ENCODE assay signal across 8 cellular contexts in genomic region chr18:32158108-32158624, GRCh38. TPM values are rescaled to one million over a fixed set of nuclear protein-coding genes. Genes with fewer than 3 reads are reported as not detected.
DNase-seq lines count a peak whose midpoint lies in the region; ATAC-seq and TF ChIP-seq lines count a peak whose summit lies in the region.

No MANE protein-coding gene starts in this region.

- peaks cover 0 to 1% of the 10 kb centered on the region in 2 experiments for H3K27me3 ChIP-seq in mesenchymal stem cell (ENCODE audit: control insufficient read depth in 1 of 2, insufficient read depth in 1 of 2, low read length in 2 of 2)

- no peak overlapping the region for H2BK12ac ChIP-seq in mesenchymal stem cell (ENCODE audit: low read length in 2 of 2)

- peaks cover 3% of the 10 kb centered on the region for H3K27me3 Mint-ChIP-seq in activated CD8-positive, alpha-beta T cell treated with anti-CD3 and anti-CD28 coated beads for 36 hours

- no peak overlapping the region for H4K8ac ChIP-seq in mesenchymal stem cell (ENCODE audit: low read length)

- H3K36me3 Mint-ChIP-seq in activated CD8-positive, alpha-beta T cell treated with anti-CD3 and anti-CD28 coated beads for 36 hours (ENCODE audit: low read depth), result no peaks in the 10 kb centered on the region

- H2AK5ac ChIP-seq in mesenchymal stem cell (ENCODE audit: low read length, severe bottlenecking), result no peak overlapping the region

- H4K91ac ChIP-seq in mesenchymal stem cell (ENCODE audit: low read length), result no peak overlapping the region

- H2BK5ac ChIP-seq in mesenchymal stem cell (ENCODE audit: low read depth, low read length, poor library complexity, severe bottlenecking), result no peak overlapping the region

- DNase-seq in COR-L47 (lab: John Stamatoyannopoulos, UW) (peak; percentile 94), GM20000 (ENCODE audit: low spot score) (peak; percentile 72), HPDE6-E6E7 (ENCODE audit: extremely low spot score) (peak; percentile 70), NCI-H82 (lab: John Stamatoyannopoulos, UW) (peak; percentile 94), mesenchymal stem cell (peak; percentile 89)
- peak; percentile 81 for DNase-seq in activated CD8-positive, alpha-beta T cell treated with anti-CD3 and anti-CD28 coated beads for 36 hours
- DNase-seq in effector CD8-positive, alpha-beta T cell (lab: John Stamatoyannopoulos, UW), result peak; percentile 58
- peak; percentile 29 for DNase-seq in stimulated activated CD8-positive, alpha-beta memory T cell treated with anti-CD3 and anti-CD28 coated beads, Interleukin-15, amount 100 ng/mL, for 48 hours (ENCODE audit: low read depth in 2 of 2)

- H2BK120ac ChIP-seq in mesenchymal stem cell (ENCODE audit: low read depth, low read length), result no peak overlapping the region

- H2AFZ ChIP-seq in mesenchymal stem cell (ENCODE audit: low read depth, low read length), result no peak overlapping the region

- no peak overlapping the region for H3K4ac ChIP-seq in mesenchymal stem cell (ENCODE audit: low read depth in 1 of 2, low read length in 2 of 2)

- peaks cover 2% of the 10 kb centered on the region for H3K9me3 Mint-ChIP-seq in activated CD8-positive, alpha-beta T cell treated with anti-CD3 and anti-CD28 coated beads for 36 hours

- no peaks in the 10 kb centered on the region for H3K36me3 ChIP-seq in mesenchymal stem cell (ENCODE audit: control insufficient read depth in 1 of 2, insufficient read depth in 2 of 2, low read depth in 1 of 2, low read length in 2 of 2)

- H3K79me1 ChIP-seq in mesenchymal stem cell (replicated peaks; ENCODE audit: low read length, poor library complexity, severe bottlenecking), result no peaks in the 10 kb centered on the region

- no peak overlapping the region for H3K18ac ChIP-seq in mesenchymal stem cell (ENCODE audit: low read depth in 1 of 2, low read length in 2 of 2)

- TF ChIP-seq CTCF in GM20000 (IDR thresholded peaks at IDR 0.05; ENCODE audit: extremely low read depth, missing control alignments), result peak; percentile 87
- peak; percentile 91 for TF ChIP-seq CTCF in activated CD8-positive, alpha-beta T cell treated with anti-CD3 and anti-CD28 coated beads for 36 hours (IDR thresholded peaks at IDR 0.05)

- intact Hi-C loops in activated CD8-positive, alpha-beta T cell treated with anti-CD3 and anti-CD28 coated beads for 36 hours (cut with micrococcal nuclease), result loop anchor here (1.0 to 10.0 kb wide), 2 partner anchors 117 to 394 kb away; no protein-coding TSS in a partner anchor

- H3K4me1 Mint-ChIP-seq in activated CD8-positive, alpha-beta T cell treated with anti-CD3 and anti-CD28 coated beads for 36 hours (ENCODE audit: low read depth), result peaks cover 3% of the 10 kb centered on the region

- no peak overlapping the region for H3K14ac ChIP-seq in mesenchymal stem cell (ENCODE audit: low read length in 2 of 2)

- H3K27ac ChIP-seq in mesenchymal stem cell (ENCODE audit: low read length, poor library complexity, severe bottlenecking), result no peak overlapping the region

- peak overlapping the region; percentile 60 for H3K9ac ChIP-seq in mesenchymal stem cell (ENCODE audit: low read length)

- no peaks in the 10 kb centered on the region for H3K4me1 ChIP-seq in mesenchymal stem cell (ENCODE audit: control insufficient read depth, insufficient read depth, low read depth, low read length)

- H2BK15ac ChIP-seq in mesenchymal stem cell (ENCODE audit: low read depth, poor library complexity, severe bottlenecking), result no peak overlapping the region

- WGBS in mesenchymal stem cell, result 3% methylated on average over 20 of the region's 22 CpGs

- no peak overlapping the region for H3K23ac ChIP-seq in mesenchymal stem cell (ENCODE audit: low read length in 2 of 2)

- no peak overlapping the region for H3K27ac Mint-ChIP-seq in activated CD8-positive, alpha-beta T cell treated with anti-CD3 and anti-CD28 coated beads for 36 hours

- no peaks in the 10 kb centered on the region for H3K9me3 ChIP-seq in mesenchymal stem cell (ENCODE audit: control insufficient read depth, low read length)

- peak overlapping the region in 1 of 2 experiments; percentile 67 for H3K4me3 ChIP-seq in mesenchymal stem cell (ENCODE audit: insufficient read depth in 1 of 2, low read depth in 1 of 2, low read length in 2 of 2)

- CTCF ChIA-PET in activated CD8-positive, alpha-beta T cell treated with anti-CD3 and anti-CD28 coated beads for 36 hours (lab: Charles Lee), result interaction anchor here (0.6 to 3.7 kb wide), 52 partner anchors 9 to 423 kb away, joined by 3 to 52 read pairs (median 4); partner anchors contain the start of gene GAREM1

- POLR2A ChIA-PET in activated CD8-positive, alpha-beta T cell treated with anti-CD3 and anti-CD28 coated beads for 36 hours (lab: Charles Lee), result no interaction called here

- peak overlapping the region; percentile 91 for H3K4me2 ChIP-seq in mesenchymal stem cell (ENCODE audit: low read length, poor library complexity, severe bottlenecking)

- ATAC-seq in activated CD8-positive, alpha-beta T cell treated with anti-CD3 and anti-CD28 coated beads for 36 hours, result peak; percentile 91

- peak overlapping the region; percentile 52 for H3K4me3 Mint-ChIP-seq in activated CD8-positive, alpha-beta T cell treated with anti-CD3 and anti-CD28 coated beads for 36 hours

RNA-seq across cellular contexts. Expression of gene MEP1B, which starts 31.7 kb away (rescaled TPM):
- total RNA-seq in activated CD8-positive, alpha-beta T cell treated with anti-CD3 and anti-CD28 coated beads for 36 hours, result not detected
- polyA plus RNA-seq in mesenchymal stem cell (2013, experiment 1 of 2), result not detected
- not detected for polyA plus RNA-seq in mesenchymal stem cell (2013, experiment 2 of 2)

Comparison
In these comparisons a context has a peak if more than half of its experiments do, and no peak if none do; other contexts are left out.
1. DNase-seq: peak in every context shown above with its lines; median percentile 94 in COR-L47; 94 in NCI-H82; 89 in mesenchymal stem cell; 81 in activated CD8-positive, alpha-beta T cell treated with anti-CD3 and anti-CD28 coated beads for 36 hours; 72 in GM20000; 70 in HPDE6-E6E7; 58 in effector CD8-positive, alpha-beta T cell; 29 in stimulated activated CD8-positive, alpha-beta memory T cell treated with anti-CD3 and anti-CD28 coated beads, Interleukin-15, amount 100 ng/mL, for 48 hours.